In the genomic region with DNA sequence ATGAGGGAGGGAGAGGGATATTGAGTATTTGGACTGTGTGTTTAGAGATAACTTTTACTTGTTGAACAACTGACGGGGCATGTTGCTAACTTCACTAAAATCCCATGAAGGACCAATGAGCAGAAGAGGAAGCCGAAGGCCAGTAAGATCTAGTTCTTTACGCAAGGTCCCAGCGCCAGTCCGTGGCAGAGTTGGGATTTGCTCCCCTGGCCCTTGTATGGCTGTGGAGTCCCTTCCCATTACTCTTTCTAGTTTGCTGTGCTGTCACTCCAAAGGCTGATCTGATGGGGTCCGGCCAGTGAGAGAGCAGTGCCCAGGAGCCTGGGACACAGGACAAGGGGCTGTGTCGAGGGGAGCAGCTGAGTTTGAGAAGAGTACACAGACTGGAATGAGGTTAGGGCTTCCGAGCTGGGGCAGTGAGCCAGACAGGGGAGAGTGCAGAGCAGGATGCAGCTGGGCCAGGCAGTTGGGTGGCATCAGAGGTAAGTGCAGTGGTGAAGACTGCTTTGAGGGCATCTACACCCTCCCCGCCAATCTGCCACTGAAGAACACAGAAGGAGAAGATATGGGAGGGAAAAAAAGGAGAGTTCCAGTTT, we compare ENCODE assay signal across 22 cellular contexts.
"Had no signal": no experiment of that assay in that cellular context is flagged by ENCODE, and none has a peak within 500 bp of the region (broad histone marks: within the 10 kb centered on the region; RNA-seq: fewer than 3 reads in every experiment).

No MANE protein-coding gene starts in this region.

- H3K27me3 Mint-ChIP-seq: central memory CD8-positive, alpha-beta T cell had no signal

- FAIRE-seq: endometrium, frontal cortex, kidney had no signal

- H3K4me1 Mint-ChIP-seq: activated CD4-positive, alpha-beta T cell treated with anti-CD3 and anti-CD28 coated beads, Interleukin-2, amount 10 ng/mL, durations not matched to agents 7 days and 5 days; central memory CD8-positive, alpha-beta T cell had no signal

- H3K36me3 Mint-ChIP-seq: mesothelial cell of epicardium had no signal

- H3K9me3 Mint-ChIP-seq: activated CD4-positive, alpha-beta T cell treated with anti-CD3 and anti-CD28 coated beads, Interleukin-2, amount 10 ng/mL, durations not matched to agents 7 days and 5 days; activated T-cell treated with anti-CD3 and anti-CD28 coated beads, Interleukin-2, amount 50 U/mL, for 24 hours; activated T-helper 2 cell treated with anti-CD3 and anti-CD28 coated beads, Interferon-gamma antibody, Interleukin-2, Interleukin-4, amounts not matched to agents 10 μg/mL and 5 μg/mL and 100 μg/mL, durations not matched to agents 14 hours and 24 hours and 36 hours; central memory CD8-positive, alpha-beta T cell had no signal

- H3K27ac Mint-ChIP-seq: activated CD4-positive, alpha-beta T cell treated with anti-CD3 and anti-CD28 coated beads, Interleukin-2, amount 10 ng/mL, durations not matched to agents 7 days and 5 days; activated CD8-positive, alpha-beta T cell treated with anti-CD3 and anti-CD28 coated beads, Interleukin-2, amount 10 ng/mL, durations not matched to agents 7 days and 5 days; activated T-cell treated with anti-CD3 and anti-CD28 coated beads, Interleukin-2, amount 50 U/mL, for 24 hours; activated T-helper 2 cell treated with anti-CD3 and anti-CD28 coated beads, Interferon-gamma antibody, Interleukin-2, Interleukin-4, amounts not matched to agents 10 μg/mL and 5 μg/mL and 100 μg/mL, durations not matched to agents 14 hours and 24 hours and 36 hours; mesothelial cell of epicardium; progenitor cell of endocrine pancreas had no signal

- DNase-seq: activated CD4-positive, alpha-beta T cell treated with anti-CD3 and anti-CD28 coated beads, Interleukin-2, amount 10 ng/mL, durations not matched to agents 7 days and 5 days; activated CD4-positive, CD25-positive, alpha-beta regulatory T cell; activated CD8-positive, alpha-beta T cell treated with anti-CD3 and anti-CD28 coated beads, Interleukin-2, amount 10 ng/mL, durations not matched to agents 7 days and 5 days; activated naive CD4-positive, alpha-beta T cell treated with Interleukin-2 at 50 U/mL for 16 hours; activated T-cell treated with anti-CD3 and anti-CD28 coated beads, Interleukin-2, amount 50 U/mL, for 24 hours; aorta; colonic mucosa; erythroblast; head of caudate nucleus; kidney; stimulated activated naive CD4-positive, alpha-beta T cell; substantia nigra; T1000; tibial artery had no signal

- H3K4me3 ChIP-seq: colonic mucosa, tibial artery, vagina had no signal

- ATAC-seq: activated CD8-positive, alpha-beta T cell treated with anti-CD3 and anti-CD28 coated beads, Interleukin-2, amount 10 ng/mL, durations not matched to agents 7 days and 5 days; left lobe of liver had no signal

- H3K4me3 Mint-ChIP-seq: activated CD4-positive, alpha-beta T cell treated with anti-CD3 and anti-CD28 coated beads, Interleukin-2, amount 10 ng/mL, durations not matched to agents 7 days and 5 days; activated CD8-positive, alpha-beta T cell treated with anti-CD3 and anti-CD28 coated beads, Interleukin-2, amount 10 ng/mL, durations not matched to agents 7 days and 5 days; activated T-cell treated with anti-CD3 and anti-CD28 coated beads, Interleukin-2, amount 50 U/mL, for 24 hours; central memory CD8-positive, alpha-beta T cell; mesothelial cell of epicardium had no signal
